ENCODE assay signal across 8 cellular contexts in the genomic region with DNA sequence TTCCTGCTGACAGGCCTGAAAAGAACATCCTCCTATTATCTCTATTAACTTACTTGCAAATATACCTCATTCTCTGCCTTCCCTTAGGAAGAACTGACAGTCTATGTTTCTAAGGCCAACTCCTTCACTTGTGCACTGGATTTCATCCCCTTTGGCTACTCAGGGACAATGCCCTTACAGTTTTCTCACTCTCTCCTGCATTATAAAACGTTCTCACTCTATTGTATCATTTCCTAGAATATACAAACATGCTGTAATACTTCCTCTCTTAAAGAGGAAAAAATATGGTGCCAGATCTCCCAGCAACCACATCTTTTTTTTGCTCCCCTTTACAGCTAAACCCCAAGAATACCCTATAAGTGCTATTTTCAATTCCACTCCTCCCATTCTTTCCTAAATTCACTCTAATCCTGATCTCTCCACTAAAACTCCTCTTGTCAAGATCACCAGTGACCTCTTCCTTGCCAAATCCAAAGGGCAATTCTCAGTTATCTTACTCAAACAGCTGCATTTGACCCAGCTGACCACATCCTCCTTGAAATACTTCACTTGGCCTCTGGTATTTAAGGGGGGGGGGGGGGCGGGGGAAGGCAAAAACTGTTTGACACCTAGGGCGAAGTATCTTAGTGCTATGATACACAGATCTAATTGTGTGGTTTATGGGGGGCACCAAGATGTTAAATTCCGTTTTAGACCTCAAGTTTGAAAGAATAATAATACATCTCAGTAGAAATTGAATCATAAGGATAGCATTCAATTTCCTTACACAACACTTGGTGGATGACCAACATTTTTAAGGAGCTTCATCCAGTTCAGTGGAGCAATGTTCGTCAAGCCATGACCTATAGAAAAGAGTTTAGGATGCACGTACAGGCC. TPM values are rescaled to one million over a fixed set of nuclear protein-coding genes. Genes with fewer than 3 reads are reported as not detected.
DNase-seq lines count a peak whose midpoint lies in the region; ATAC-seq and TF ChIP-seq lines count a peak whose summit lies in the region.

No MANE protein-coding gene starts in this region.

- ATAC-seq in heart left ventricle, result no peak
- ATAC-seq in RWPE2 (ENCODE audit: low read depth), result no peak
- ATAC-seq in GM21526 (IDR thresholded peaks at IDR 0.05; ENCODE audit: low FRiP score, unreplicated experiment), result no peak
- ATAC-seq in HG03039 (IDR thresholded peaks at IDR 0.05; ENCODE audit: unreplicated experiment), result no peak

- 23 to 42% (median 31%) methylated on average over 6 of the region's 6 CpGs for WGBS in heart left ventricle, 4 donors

- H3K27ac ChIP-seq in heart left ventricle, result peak overlapping the region in 10 of 12 donors; percentile 84 to 99 (median 97)
- H3K27ac ChIP-seq in RWPE2 (ENCODE audit: poor library complexity, severe bottlenecking), result peak overlapping the region; percentile 74
- peak overlapping the region; percentile 89 for H3K27ac ChIP-seq in skeletal muscle tissue (ENCODE audit: low read depth, low read length)

- intact Hi-C loops in heart left ventricle (cut with DNase I) (loop anchor here in 2 of 10 donors (5.0 to 10.0 kb wide), 4 partner anchors 160 to 580 kb away; a partner anchor contains a TSS), cardiac septum (cut with DNase I) (loop anchor here (10.0 kb wide), 2 partner anchors 212 to 578 kb away; a partner anchor contains a TSS)

- peaks cover 0 to 28% (median 22%) of the 10 kb centered on the region in 9 donors for H3K36me3 ChIP-seq in heart left ventricle
- peaks cover 51% of the 10 kb centered on the region for H3K36me3 ChIP-seq in RWPE2 (ENCODE audit: low read depth)
- peaks cover 0 to 8% (median 6%) of the 10 kb centered on the region in 3 donors for H3K36me3 ChIP-seq in skeletal muscle tissue (ENCODE audit: control insufficient read depth in 3 of 3, insufficient read depth in 3 of 3, low read length in 3 of 3)

- H3K4me1 ChIP-seq in heart left ventricle (peaks cover 0 to 65% (median 41%) of the 10 kb centered on the region in 12 donors), RWPE2 (ENCODE audit: insufficient read depth, poor library complexity, severe bottlenecking) (peaks cover 31% of the 10 kb centered on the region), skeletal muscle tissue (ENCODE audit: control insufficient read depth in 3 of 3, insufficient read depth in 3 of 3, low read length in 3 of 3) (peaks cover 18 to 36% (median 28%) of the 10 kb centered on the region in 3 donors)

- no peak for TF ChIP-seq CTCF in heart left ventricle (IDR thresholded peaks at IDR 0.05)
- no peak for TF ChIP-seq CTCF in RWPE2 (IDR thresholded peaks at IDR 0.05; ENCODE audit: poor library complexity, severe bottlenecking)
- TF ChIP-seq CTCF in fibroblast of mammary gland (conservative IDR thresholded peaks at IDR 0.05; ENCODE audit: control insufficient read depth, insufficient read depth, low read depth, low read length), result no peak

- H3K27me3 ChIP-seq in heart left ventricle (no peaks in the 10 kb centered on the region), RWPE2 (ENCODE audit: insufficient read depth, poor library complexity, severe bottlenecking) (no peaks in the 10 kb centered on the region), skeletal muscle tissue (ENCODE audit: control insufficient read depth in 3 of 3, insufficient read depth in 3 of 3, low read length in 3 of 3) (no peaks in the 10 kb centered on the region)

- H3K4me3 ChIP-seq in heart left ventricle, result peak overlapping the region in 11 of 12 donors; percentile 45 to 88 (median 79)
- peak overlapping the region; percentile 54 for H3K4me3 ChIP-seq in RWPE2 (ENCODE audit: severe bottlenecking)
- peak overlapping the region; percentile 95 for H3K4me3 ChIP-seq in fibroblast of mammary gland (ENCODE audit: control insufficient read depth, low read depth, low read length)
- peak overlapping the region; percentile 93 to 98 (median 93) for H3K4me3 ChIP-seq in skeletal muscle tissue (ENCODE audit: low read length in 3 of 3)

- DNase-seq in heart left ventricle, result no peak
- DNase-seq in cardiac septum (ENCODE audit: low spot score), result no peak
- no peak for DNase-seq in RWPE2 (ENCODE audit: low spot score)
- peak; percentile 65 for DNase-seq in fibroblast of mammary gland (ENCODE audit: low read depth)
- no peak for DNase-seq in stimulated activated CD4-positive, alpha-beta T cell treated with anti-CD3 and anti-CD28 coated beads, Interleukin-4, amount 100 ng/mL, for 1 hour

- H3K9ac ChIP-seq in skeletal muscle tissue (ENCODE audit: low read depth in 1 of 3, low read length in 3 of 3), result peak overlapping the region; percentile 87 to 96 (median 92)

- H3K9me3 ChIP-seq in heart left ventricle (no peaks in the 10 kb centered on the region), RWPE2 (ENCODE audit: severe bottlenecking) (no peaks in the 10 kb centered on the region), skeletal muscle tissue (ENCODE audit: control insufficient read depth in 3 of 3, low read length in 3 of 3) (no peaks in the 10 kb centered on the region)

- no peak for TF ChIP-seq POLR2A in heart left ventricle (IDR thresholded peaks at IDR 0.05)

RNA-seq across cellular contexts. Expression of a gene that starts 1.6 kb away (rescaled TPM):
- total RNA-seq in heart left ventricle (10 to 100 TPM; 24.1 to 54.1 (median 41.9) TPM), cardiac septum (43.4 TPM), skeletal muscle tissue (25.1 TPM)
- 10 to 100 TPM; 17.7 to 35.1 TPM for polyA plus RNA-seq in heart left ventricle

RNA-seq across cellular contexts. Expression of a gene that starts 1.7 kb away (rescaled TPM):
- total RNA-seq in heart left ventricle (10 to 100 TPM; 10.9 to 22.6 (median 16.3) TPM), cardiac septum (22.6 TPM), skeletal muscle tissue (12.0 TPM)
- polyA plus RNA-seq in heart left ventricle, result 1 to 10 TPM; 6.5 TPM

RNA-seq across cellular contexts. Expression of a gene that starts 43.3 kb away (rescaled TPM):
- total RNA-seq in heart left ventricle (not detected), cardiac septum (not detected), skeletal muscle tissue (not detected)
- polyA plus RNA-seq in heart left ventricle, result not detected
